Comparison of ENCODE assay signal across 35 cellular contexts in the genomic region with DNA sequence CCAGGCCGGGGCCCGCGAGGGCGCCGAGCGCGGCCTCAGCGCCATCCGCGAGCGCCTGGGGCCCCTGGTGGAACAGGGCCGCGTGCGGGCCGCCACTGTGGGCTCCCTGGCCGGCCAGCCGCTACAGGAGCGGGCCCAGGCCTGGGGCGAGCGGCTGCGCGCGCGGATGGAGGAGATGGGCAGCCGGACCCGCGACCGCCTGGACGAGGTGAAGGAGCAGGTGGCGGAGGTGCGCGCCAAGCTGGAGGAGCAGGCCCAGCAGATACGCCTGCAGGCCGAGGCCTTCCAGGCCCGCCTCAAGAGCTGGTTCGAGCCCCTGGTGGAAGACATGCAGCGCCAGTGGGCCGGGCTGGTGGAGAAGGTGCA. TPM values are rescaled to one million over a fixed set of nuclear protein-coding genes. Genes with fewer than 3 reads are reported as not detected.
"Had no signal": no experiment of that assay in that cellular context is flagged by ENCODE, and none has a peak within 500 bp of the region (broad histone marks: within the 10 kb centered on the region; RNA-seq: fewer than 3 reads in every experiment).

No MANE protein-coding gene starts in this region.

- H3K4me3 Mint-ChIP-seq: naive thymus-derived CD8-positive, alpha-beta T cell; nephron progenitor cell; stimulated activated effector memory CD8-positive, alpha-beta T cell treated with anti-CD3 and anti-CD28 coated beads, Interleukin-12 subunit alpha, Interleukin-12 subunit beta, amount 100 ng/mL, for 72 hours had no signal

- H3K27ac ChIP-seq: coronary artery, esophagus squamous epithelium, heart right ventricle, left ventricle myocardium inferior, lower lobe of right lung, pancreas, stomach, thyroid gland had no signal

- H3K27ac Mint-ChIP-seq: nephron progenitor cell; progenitor cell of endocrine pancreas; stimulated activated effector memory CD8-positive, alpha-beta T cell treated with anti-CD3 and anti-CD28 coated beads, Interleukin-12 subunit alpha, Interleukin-12 subunit beta, amount 100 ng/mL, for 72 hours had no signal

- DNase-seq: dermis blood vessel endothelial cell; effector memory CD4-positive, alpha-beta T cell; erythroblast; esophagus squamous epithelium; foreskin melanocyte; glutamatergic neuron; heart right ventricle; hippocampal formation; kidney glomerular epithelial cell; left colon; left ventricle myocardium inferior; lower lobe of right lung; naive thymus-derived CD8-positive, alpha-beta T cell; nephron progenitor cell; occipital lobe; pancreas; stimulated activated CD4-positive, alpha-beta T cell treated with anti-CD3 and anti-CD28 coated beads, Interleukin-12 subunit alpha, Interleukin-12 subunit beta, amount 100 ng/mL, for 4 hours; stimulated activated CD4-positive, alpha-beta T cell treated with anti-CD3 and anti-CD28 coated beads, Interleukin-2, amount 100 ng/mL, for 24 hours; stimulated activated CD4-positive, alpha-beta T cell treated with anti-CD3 and anti-CD28 coated beads, Interleukin-4, amount 100 ng/mL, for 24 hours; stimulated activated naive CD4-positive, alpha-beta T cell treated with Interleukin-2 at 50 U/mL for 16 hours; stomach; thyroid gland had no signal

- ATAC-seq: heart right ventricle; left colon; lower lobe of right lung; naive thymus-derived CD8-positive, alpha-beta T cell; pancreas; sciatic nerve; stimulated activated effector memory CD8-positive, alpha-beta T cell treated with anti-CD3 and anti-CD28 coated beads, Interleukin-12 subunit alpha, Interleukin-12 subunit beta, amount 100 ng/mL, for 72 hours had no signal

- FAIRE-seq: endometrium, islet of Langerhans, pancreas, urothelium cell line had no signal

- H3K9me3 ChIP-seq: esophagus squamous epithelium, heart right ventricle, left ventricle myocardium inferior, lower lobe of right lung, pancreas, stomach, thyroid gland, upper lobe of left lung had no signal

- H3K4me2 ChIP-seq: smooth muscle cell had no signal

- H3K36me3 ChIP-seq: esophagus squamous epithelium, heart right ventricle, left ventricle myocardium inferior, lower lobe of right lung, pancreas, stomach, thyroid gland, upper lobe of left lung had no signal

- H3K27me3 ChIP-seq: pancreas had no signal

- H3K4me3 ChIP-seq: coronary artery, esophagus squamous epithelium, heart right ventricle, left ventricle myocardium inferior, lower lobe of right lung, pancreas, smooth muscle cell, stomach, thyroid gland, upper lobe of left lung had no signal

- H3K9me3 Mint-ChIP-seq: naive thymus-derived CD8-positive, alpha-beta T cell; nephron progenitor cell; stimulated activated effector memory CD8-positive, alpha-beta T cell treated with anti-CD3 and anti-CD28 coated beads, Interleukin-12 subunit alpha, Interleukin-12 subunit beta, amount 100 ng/mL, for 72 hours had no signal

RNA-seq across cellular contexts. Expression of gene APOE, which starts 3.2 kb away (rescaled TPM):
- polyA plus RNA-seq: naive thymus-derived CD8-positive, alpha-beta T cell had no signal

RNA-seq across cellular contexts. Expression of gene APOC1, which starts 5.6 kb away (rescaled TPM):
- polyA plus RNA-seq: naive thymus-derived CD8-positive, alpha-beta T cell had no signal

RNA-seq across cellular contexts. Expression of gene APOC4, which starts 33.2 kb away (rescaled TPM):
- total RNA-seq: dermis blood vessel endothelial cell; esophagus squamous epithelium; heart right ventricle; left colon; left ventricle myocardium inferior; mesenteric fat pad; myocyte; naive thymus-derived CD8-positive, alpha-beta T cell; occipital lobe; progenitor cell of endocrine pancreas; sciatic nerve; smooth muscle cell; stomach; subcutaneous adipose tissue; temporal lobe; thyroid gland had no signal
- polyA plus RNA-seq: heart right ventricle; naive thymus-derived CD8-positive, alpha-beta T cell; pancreas; smooth muscle cell had no signal

RNA-seq across cellular contexts. Expression of gene APOC2, which starts 37.0 kb away (rescaled TPM):
- total RNA-seq: dermis blood vessel endothelial cell; left ventricle myocardium inferior; naive thymus-derived CD8-positive, alpha-beta T cell; progenitor cell of endocrine pancreas had no signal
- polyA plus RNA-seq: naive thymus-derived CD8-positive, alpha-beta T cell had no signal
